In the genomic region with DNA sequence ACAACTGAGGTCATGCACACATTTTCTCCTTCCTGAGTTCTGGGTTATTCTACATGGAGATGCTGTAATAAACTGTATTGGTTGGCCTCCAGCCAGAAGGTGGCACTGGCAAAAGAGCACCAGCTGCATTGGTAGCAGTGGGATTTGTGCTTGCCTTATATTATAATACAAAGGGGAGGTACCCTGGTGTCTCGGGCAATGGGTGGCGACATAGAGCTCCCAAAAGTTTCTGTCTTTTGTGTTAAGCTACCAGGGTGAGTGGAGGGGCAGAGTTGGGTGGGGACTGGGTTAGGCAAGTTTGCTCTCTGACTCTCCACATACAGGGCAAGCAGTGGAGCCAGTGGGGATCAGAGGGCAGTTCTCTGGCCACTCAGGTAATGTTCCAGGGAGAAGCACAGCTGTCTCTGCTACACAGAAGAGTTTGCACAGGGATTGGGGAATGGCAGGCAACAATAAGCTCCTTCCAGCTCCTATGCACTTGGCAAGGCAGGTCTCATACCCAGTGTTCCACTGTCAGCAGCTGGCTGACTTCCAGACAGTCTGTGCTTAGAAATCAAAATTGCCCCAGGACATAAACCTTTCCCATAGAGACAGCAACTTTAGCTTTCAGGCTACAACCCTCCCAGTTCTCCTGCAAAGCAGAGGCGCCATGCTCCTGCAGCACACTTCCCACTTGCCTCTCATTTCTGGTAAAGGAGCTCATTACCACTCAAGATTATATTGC, we compare ENCODE assay signal across 24 cellular contexts.
DNase-seq lines count a peak whose midpoint lies in the region; ATAC-seq, FAIRE-seq and TF ChIP-seq lines count a peak whose summit lies in the region.
"Had no signal": no experiment of that assay in that cellular context is flagged by ENCODE, and none has a peak within 500 bp of the region (broad histone marks: within the 10 kb centered on the region; RNA-seq: fewer than 3 reads in every experiment).

No MANE protein-coding gene starts in this region.

- ATAC-seq in GM18505 (IDR thresholded peaks at IDR 0.05; ENCODE audit: unreplicated experiment): no peak
- ATAC-seq in upper lobe of right lung: no peak
- ATAC-seq: heart left ventricle, left ventricle myocardium superior, mucosa of descending colon had no signal

- H4K20me1 ChIP-seq in H9 (ENCODE audit: control insufficient read depth, insufficient read depth, insufficient read length) (no peaks in the 10 kb centered on the region), H1 (replicated peaks in 1 of 2; ENCODE audit: control insufficient read depth in 1 of 2, insufficient read depth in 2 of 2, low read length in 2 of 2) (no peaks in the 10 kb centered on the region)

- H3K9me3 Mint-ChIP-seq in H9: peaks cover 20% of the 10 kb centered on the region in 2 experiments; a peak in 4 of 5 replicates

- H4K91ac ChIP-seq in H9 (ENCODE audit: insufficient read length, low read depth, low read length) (no peak overlapping the region), H1 (replicated peaks; ENCODE audit: insufficient read length, low read length) (no peak overlapping the region)

- H3K23ac ChIP-seq in H9 (ENCODE audit: insufficient read length, low read depth, low read length) (no peak overlapping the region), H1 (ENCODE audit: insufficient read length) (no peak overlapping the region)

- H3K4me1 Mint-ChIP-seq in H9: no peaks in the 10 kb centered on the region
- H3K4me1 Mint-ChIP-seq: CD4-positive, alpha-beta memory T cell; neural progenitor cell had no signal

- H3K4me1 ChIP-seq in H9 (ENCODE audit: insufficient read depth, low read length): no peaks in the 10 kb centered on the region
- no peaks in the 10 kb centered on the region for H3K4me1 ChIP-seq in H1 (replicated peaks in 1 of 4; ENCODE audit: control insufficient read depth in 3 of 4, insufficient read depth in 4 of 4, low read length in 3 of 4)
- H3K4me1 ChIP-seq in upper lobe of right lung: no peaks in the 10 kb centered on the region
- H3K4me1 ChIP-seq: colonic mucosa, heart left ventricle, neural progenitor cell had no signal

- H2BK12ac ChIP-seq in H9 (ENCODE audit: insufficient read length, low read depth, low read length) (no peak overlapping the region), H1 (ENCODE audit: low read depth, low read length) (no peak overlapping the region)

- TF ChIP-seq RAD21 in H1 (IDR thresholded peaks at IDR 0.05 in 1 of 2, conservative IDR thresholded peaks at IDR 0.05 in 1 of 2; ENCODE audit: low read depth in 2 of 2, low read length in 2 of 2): no peak; a peak in 1 of 4 replicates

- no peak overlapping the region for H2BK5ac ChIP-seq in H9 (ENCODE audit: insufficient read length, low read length)
- H2BK5ac ChIP-seq in H1 (ENCODE audit: low read depth, low read length): no peak overlapping the region

- H3K27ac Mint-ChIP-seq in H9: no peak overlapping the region
- H3K27ac Mint-ChIP-seq: CD4-positive, alpha-beta memory T cell; neural progenitor cell had no signal

- no peak overlapping the region for H3K4me3 ChIP-seq in H1 (ENCODE audit: extremely low read depth in 1 of 4, insufficient read depth in 2 of 4, low read depth in 3 of 4, low read length in 4 of 4)
- no peak overlapping the region for H3K4me3 ChIP-seq in upper lobe of right lung
- H3K4me3 ChIP-seq: colonic mucosa, heart left ventricle, mucosa of descending colon, neural progenitor cell, skin epidermis had no signal

- TF ChIP-seq CTCF in C4-2B (conservative IDR thresholded peaks at IDR 0.05) (peak; percentile 7; the same call in 1 of the 2 replicates), H9 (conservative IDR thresholded peaks at IDR 0.05) (no peak; the same call in 2 of the 3 replicates), H1 (IDR thresholded peaks at IDR 0.05; ENCODE audit: control extremely low read depth in 1 of 3, insufficient read depth in 1 of 3, low read depth in 1 of 3, low read length in 3 of 3) (peak in 2 of 3 experiments; percentile 7 to 11; a peak in 2 of 4 replicates), upper lobe of right lung (IDR thresholded peaks at IDR 0.05) (no peak)

- H3K18ac ChIP-seq in H9 (ENCODE audit: insufficient read length, low read depth, low read length) (no peak overlapping the region), H1 (ENCODE audit: extremely low read depth, low read length) (no peak overlapping the region)

- WGBS in H9 (ENCODE audit: extremely low coverage, insufficient read length, low lambda C conversion rate): no CpG with 5 or more reads among the region's 3 CpGs
- WGBS in H1 (ENCODE audit: extremely low coverage in 1 of 2, insufficient coverage in 1 of 2, insufficient read length in 1 of 2, insufficient replicate concordance in 2 of 2, low coverage in 1 of 2, low lambda C conversion rate in 2 of 2, missing lambda C conversion rate in 1 of 2), 2 experiments: 91% methylated on average over 3 of the region's 3 CpGs; no CpG with 5 or more reads in 1 of the 2 experiments

- H4K5ac ChIP-seq in H9 (ENCODE audit: insufficient read length, low read depth, low read length) (no peak overlapping the region), H1 (ENCODE audit: insufficient read length, low read depth, low read length) (no peak overlapping the region)

- H2BK20ac ChIP-seq in H9 (ENCODE audit: low read depth, low read length, poor library complexity, severe bottlenecking): no peak overlapping the region
- no peak overlapping the region for H2BK20ac ChIP-seq in H1 (ENCODE audit: low read length)

- intact Hi-C loops in upper lobe of right lung (cut with DNase I): no loop called here

- no peak overlapping the region for H4K8ac ChIP-seq in H9 (replicated peaks; ENCODE audit: insufficient read length, low read depth, low read length)
- H4K8ac ChIP-seq in H1 (ENCODE audit: extremely low read depth, insufficient read depth, low read length): no peak overlapping the region

- H3K14ac ChIP-seq in H9 (ENCODE audit: insufficient read depth, low read length): no peak overlapping the region
- H3K14ac ChIP-seq in H1 (ENCODE audit: insufficient read length): no peak overlapping the region

- no peak overlapping the region for H3T11ph ChIP-seq in H9 (ENCODE audit: low read length)

- DNase-seq in H9: peak; percentile 27
- DNase-seq in NCI-H446 (lab: John Stamatoyannopoulos, UW): peak; percentile 19 to 69
- DNase-seq in H1 (ENCODE audit: low read depth in 1 of 2, low spot score in 2 of 2): no peak
- DNase-seq in activated naive CD4-positive, alpha-beta T cell treated with anti-CD3 and anti-CD28 coated beads, Interleukin-2, amount 50 U/mL, for 16 hours: no peak
- DNase-seq in upper lobe of right lung: no peak
- no peak for DNase-seq in D341Med (ENCODE audit: low spot score)
- DNase-seq: activated CD8-positive, alpha-beta memory T cell treated with anti-CD3 and anti-CD28 coated beads, Interleukin-2, amount 50 U/mL, for 4 hours; activated effector memory CD4-positive, alpha-beta T cell treated with Interleukin-2 at 50 U/mL for 16 hours; brain microvascular endothelial cell; CD4-positive, alpha-beta memory T cell; colonic mucosa; DMS79 treated with DMSO at 0.1 percent for 48 hours; HCEC 1CT; heart left ventricle; left ventricle myocardium superior; mucosa of descending colon; NCI-H510A; Right ventricle myocardium superior; stimulated activated naive CD4-positive, alpha-beta T cell had no signal

- TF ChIP-seq POLR2A in H1 (IDR thresholded peaks at IDR 0.05; ENCODE audit: control extremely low read depth in 1 of 2, low read depth in 2 of 2, low read length in 2 of 2) (no peak), GM18505 (IDR thresholded peaks at IDR 0.05; ENCODE audit: borderline replicate concordance, extremely low read depth, insufficient read depth, insufficient read length) (no peak)

- H3K79me2 ChIP-seq in H9 (ENCODE audit: insufficient read depth, low read length) (no peaks in the 10 kb centered on the region), H1 (ENCODE audit: control insufficient read depth in 1 of 2, insufficient read depth in 2 of 2, low read length in 2 of 2) (no peaks in the 10 kb centered on the region)

- H3K23me2 ChIP-seq in H9 (ENCODE audit: insufficient read length, low read depth, low read length, poor library complexity, severe bottlenecking): no peaks in the 10 kb centered on the region
- no peaks in the 10 kb centered on the region for H3K23me2 ChIP-seq in H1 (ENCODE audit: low read depth, low read length)

- no peaks in the 10 kb centered on the region for H3K27me3 Mint-ChIP-seq in H9 (ENCODE audit: low read depth)
- H3K27me3 Mint-ChIP-seq: CD4-positive, alpha-beta memory T cell had no signal

- CTCF ChIA-PET in H1 (lab: Charles Lee; ENCODE audit: partially characterized antibody): interaction anchor here (1.5 to 1.6 kb wide), 2 partner anchors 12 to 25 kb away, joined by 4 to 5 read pairs; no protein-coding TSS in a partner anchor

- H3K9me3 ChIP-seq in H9 (ENCODE audit: control insufficient read depth, low read depth, low read length) (no peaks in the 10 kb centered on the region), H1 (ENCODE audit: insufficient read depth in 2 of 2, low read depth in 1 of 2, low read length in 1 of 2) (peaks cover 0 to 6% of the 10 kb centered on the region in 2 experiments; a peak in 1 of 4 replicates), upper lobe of right lung (no peaks in the 10 kb centered on the region)
- H3K9me3 ChIP-seq: colonic mucosa had no signal

- H2BK15ac ChIP-seq in H9 (ENCODE audit: low read depth, low read length) (no peak overlapping the region), H1 (ENCODE audit: low read length) (0 out of 2 replicates have a peak overlapping the region, but pooled peaks have one; percentile 24)

- POLR2A ChIA-PET in H1 (lab: Charles Lee; ENCODE audit: partially characterized antibody): no interaction called here

- no peak for FAIRE-seq in H1 (lab: Jason Lieb, UNC)
- FAIRE-seq: HTR-8/SVneo had no signal

- H3K79me1 ChIP-seq in H9 (ENCODE audit: insufficient read depth, low read depth, low read length, poor library complexity, severe bottlenecking): no peaks in the 10 kb centered on the region
- no peaks in the 10 kb centered on the region for H3K79me1 ChIP-seq in H1 (ENCODE audit: low read depth, low read length)

- H3K27me3 ChIP-seq in H9 (ENCODE audit: insufficient read depth, low read length) (no peaks in the 10 kb centered on the region), H1 (replicated peaks in 1 of 4; ENCODE audit: control insufficient read depth in 3 of 4, extremely low read depth in 1 of 4, insufficient read depth in 3 of 4, low read length in 3 of 4) (no peaks in the 10 kb centered on the region), upper lobe of right lung (no peaks in the 10 kb centered on the region)
- H3K27me3 ChIP-seq: brain microvascular endothelial cell, colonic mucosa, heart left ventricle, neural progenitor cell had no signal

- no peak for TF ChIP-seq EP300 in H1 (IDR thresholded peaks at IDR 0.05; ENCODE audit: borderline replicate concordance in 1 of 2, low read depth in 2 of 2, low read length in 2 of 2)

- H3K4me2 ChIP-seq in H9 (ENCODE audit: insufficient read depth, insufficient read length, low read length): no peak overlapping the region
- H3K4me2 ChIP-seq in H1 (ENCODE audit: insufficient read depth in 1 of 2, low read depth in 2 of 2, low read length in 2 of 2): no peak overlapping the region
- H3K4me2 ChIP-seq: neural progenitor cell had no signal

- H3K4me3 Mint-ChIP-seq in H9: no peak overlapping the region

- H3K36me3 Mint-ChIP-seq in H9 (ENCODE audit: insufficient read depth in 1 of 3, low read depth in 3 of 3): peaks cover 1 to 19% (median 5%) of the 10 kb centered on the region in 3 experiments; a peak in 5 of 7 replicates
- H3K36me3 Mint-ChIP-seq: CD4-positive, alpha-beta memory T cell; neural progenitor cell had no signal

- no peak overlapping the region for H2AFZ ChIP-seq in H9 (ENCODE audit: low read length)
- peak overlapping the region; percentile 88; the same call in 1 of the 2 replicates for H2AFZ ChIP-seq in H1 (ENCODE audit: low read length)
- H2AFZ ChIP-seq: neural progenitor cell had no signal

- no peak overlapping the region for H3K4ac ChIP-seq in H9 (ENCODE audit: low read depth, low read length)
- H3K4ac ChIP-seq in H1 (replicated peaks; ENCODE audit: insufficient read length, low read depth, low read length): no peak overlapping the region

- no peak overlapping the region for H3K9ac ChIP-seq in H9 (ENCODE audit: extremely low read depth, insufficient read length, low read length)
- no peak overlapping the region for H3K9ac ChIP-seq in H1 (replicated peaks in 1 of 4; ENCODE audit: extremely low read depth in 1 of 4, low read depth in 3 of 4, low read length in 3 of 4)
- H3K9ac ChIP-seq: neural progenitor cell had no signal

- no peak overlapping the region for H2AK5ac ChIP-seq in H9 (ENCODE audit: insufficient read length, low read length)
- no peak overlapping the region for H2AK5ac ChIP-seq in H1 (ENCODE audit: low read depth, low read length)

- H3K36me3 ChIP-seq in H1 (ENCODE audit: control insufficient read depth in 2 of 4, insufficient read depth in 4 of 4, low read length in 3 of 4) (no peaks in the 10 kb centered on the region), upper lobe of right lung (no peaks in the 10 kb centered on the region)
- H3K36me3 ChIP-seq: brain microvascular endothelial cell, colonic mucosa, heart left ventricle, neural progenitor cell had no signal

- H3K56ac ChIP-seq in H9 (ENCODE audit: insufficient read length, low read depth, low read length) (no peak overlapping the region), H1 (replicated peaks; ENCODE audit: insufficient read length, low read depth, low read length) (no peak overlapping the region)

- H2BK120ac ChIP-seq in H9 (ENCODE audit: low read depth, low read length, poor library complexity, severe bottlenecking) (no peak overlapping the region), H1 (replicated peaks; ENCODE audit: low read depth, low read length) (no peak overlapping the region)

- H3K27ac ChIP-seq in C4-2B: no peak overlapping the region
- no peak overlapping the region for H3K27ac ChIP-seq in H9 (ENCODE audit: insufficient read length, low read depth, low read length)
- no peak overlapping the region for H3K27ac ChIP-seq in H1 (ENCODE audit: low read depth, low read length)
- no peak overlapping the region for H3K27ac ChIP-seq in upper lobe of right lung
- H3K27ac ChIP-seq: brain microvascular endothelial cell, colonic mucosa, heart left ventricle, neural progenitor cell, skin epidermis had no signal

Comparison
In these comparisons a context has a peak if more than half of its experiments do, and no peak if none do; other contexts are left out.
1. CTCF ChIP-seq: peak in C4-2B (single experiment) and H1 (2 of 3); none in H9 (single experiment) and upper lobe of right lung (single experiment).
2. DNase-seq: peak in H9 (single experiment) and NCI-H446 (2 of 2); none in H1 (0 of 2), activated naive CD4-positive, alpha-beta T cell treated with anti-CD3 and anti-CD28 coated beads, Interleukin-2, amount 50 U/mL, for 16 hours (single experiment), upper lobe of right lung (single experiment) and D341Med (single experiment).